8 cellular contexts compared by ENCODE assay signal in the genomic region with DNA sequence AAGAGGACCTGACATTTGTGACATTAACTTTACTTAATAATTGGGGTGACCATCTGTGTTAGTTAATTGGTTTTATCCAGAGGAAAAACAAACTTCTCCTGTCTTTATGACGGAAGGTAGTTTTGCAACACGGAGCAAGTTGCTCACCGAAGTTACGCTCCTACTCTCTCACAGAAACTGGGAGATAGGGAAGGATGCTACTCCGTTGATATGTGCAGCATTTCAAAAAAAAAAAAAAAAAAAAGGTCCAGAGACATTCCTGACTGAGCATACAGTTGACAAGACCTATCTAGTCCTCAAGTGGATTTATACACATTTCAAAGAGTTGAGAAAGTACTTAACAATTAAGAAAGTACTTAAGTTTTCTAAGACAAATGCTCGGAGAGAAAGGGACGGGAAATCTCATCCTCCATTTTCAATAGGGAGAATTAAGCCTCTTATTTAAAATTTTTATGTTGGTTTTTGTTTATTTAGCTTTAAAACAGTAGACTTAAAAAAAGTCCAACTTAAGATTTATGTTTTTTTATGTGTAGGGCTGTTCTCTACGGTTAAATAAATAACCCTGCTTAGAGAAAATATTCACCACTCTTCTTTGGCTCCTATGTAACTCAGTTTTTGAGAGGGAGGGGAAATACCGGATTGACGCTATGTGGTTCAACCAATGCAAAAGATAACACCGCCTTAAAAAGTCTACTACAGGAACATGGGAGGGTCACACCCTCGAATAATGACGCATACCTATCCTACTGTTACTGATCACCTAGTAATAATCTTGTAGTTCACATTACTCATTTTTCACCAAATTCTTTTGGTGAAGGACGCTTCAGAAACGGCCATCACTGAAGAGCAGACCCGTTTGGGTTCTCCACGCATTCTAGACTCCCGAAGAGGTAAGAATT. TPM values are rescaled to one million over a fixed set of nuclear protein-coding genes. Genes with fewer than 3 reads are reported as not detected.
DNase-seq lines count a peak whose midpoint lies in the region; ATAC-seq, FAIRE-seq and TF ChIP-seq lines count a peak whose summit lies in the region.

A gene (plus strand): TSS at position 787 of the 899 bp plus-strand sequence. CDS start 50,286 bp downstream, outside the sequence.

- H3K9ac ChIP-seq in endothelial cell of umbilical vein (replicated peaks; ENCODE audit: extremely low read depth, insufficient read depth, low read length) (peak within 1 kb of the TSS; percentile 99), mucosa of stomach (ENCODE audit: low read length) (peak within 1 kb of the TSS; percentile 96)

- no peaks in the 10 kb centered on the region for H3K9me1 ChIP-seq in endothelial cell of umbilical vein (replicated peaks; ENCODE audit: control insufficient read depth, extremely low read depth, insufficient read depth, low read length)

- peaks cover 19% of the 10 kb centered on the region; the same call in 1 of the 2 replicates for H3K4me1 ChIP-seq in GM23338 (ENCODE audit: insufficient read depth)
- H3K4me1 ChIP-seq in endothelial cell of umbilical vein (ENCODE audit: control insufficient read depth, extremely low read depth, insufficient read depth, low read length), result peaks cover 14% of the 10 kb centered on the region
- no peaks in the 10 kb centered on the region for H3K4me1 ChIP-seq in mucosa of stomach (ENCODE audit: control insufficient read depth, insufficient read depth, low read length)
- peaks cover 18% of the 10 kb centered on the region for H3K4me1 ChIP-seq in suprapubic skin

- TF ChIP-seq POLR2A in endothelial cell of umbilical vein (IDR thresholded peaks at IDR 0.05; ENCODE audit: low read depth, low read length) (peak; percentile 68), suprapubic skin (IDR thresholded peaks at IDR 0.05) (peak in 1 of 2 donors; percentile 61)

- H3K27ac Mint-ChIP-seq in GM23338, result peak within 1 kb of the TSS; percentile 95
- peak within 1 kb of the TSS; percentile 78 for H3K27ac Mint-ChIP-seq in activated CD4-positive, alpha-beta memory T cell treated with anti-CD3 and anti-CD28 coated beads, Interleukin-2, amount 10 ng/mL, durations not matched to agents 7 days and 5 days

- H3K4me3 ChIP-seq in GM23338 (peak within 1 kb of the TSS; percentile 72), endothelial cell of umbilical vein (replicated peaks in 1 of 3; ENCODE audit: insufficient read depth in 1 of 3, low read depth in 1 of 3, low read length in 3 of 3) (peak within 1 kb of the TSS; percentile 81 to 98 (median 94)), mucosa of stomach (ENCODE audit: low read length) (peak within 1 kb of the TSS; percentile 60), suprapubic skin (peak within 1 kb of the TSS; percentile 100)

- peaks cover 2% of the 10 kb centered on the region for H3K9me3 Mint-ChIP-seq in GM23338
- H3K9me3 Mint-ChIP-seq in activated CD4-positive, alpha-beta memory T cell treated with anti-CD3 and anti-CD28 coated beads, Interleukin-2, amount 10 ng/mL, durations not matched to agents 7 days and 5 days, result no peaks in the 10 kb centered on the region

- DNase-seq in GM23338 (ENCODE audit: low spot score) (no peak), LHCN-M2 (ENCODE audit: low read depth) (peak; percentile 66), endothelial cell of umbilical vein (ENCODE audit: low read depth, low spot score) (peak; percentile 73), suprapubic skin (ENCODE audit: low spot score in 2 of 2) (no peak), NCI-H2196 treated with DMSO at 0.1 percent for 48 hours (lab: John Stamatoyannopoulos, UW; ENCODE audit: unreplicated experiment) (no peak)
- DNase-seq in activated CD4-positive, alpha-beta memory T cell treated with anti-CD3 and anti-CD28 coated beads, Interleukin-2, amount 10 ng/mL, durations not matched to agents 7 days and 5 days, result peak; percentile 49

- FAIRE-seq in G401.6 (lab: Jason Lieb, UNC) (peak; percentile 88), endothelial cell of umbilical vein (lab: Jason Lieb, UNC) (peak; percentile 56)

- intact Hi-C loops in endothelial cell of umbilical vein (cut with micrococcal nuclease), result loop anchor here (1.0 to 10.0 kb wide), 13 partner anchors 11 to 940 kb away; a partner anchor contains a TSS

- peak within 1 kb of the TSS; percentile 85 for H3K4me3 Mint-ChIP-seq in GM23338
- peak within 1 kb of the TSS; percentile 85 for H3K4me3 Mint-ChIP-seq in activated CD4-positive, alpha-beta memory T cell treated with anti-CD3 and anti-CD28 coated beads, Interleukin-2, amount 10 ng/mL, durations not matched to agents 7 days and 5 days

- dilution Hi-C loops in endothelial cell of umbilical vein (cut with MboI; ENCODE audit: extremely low pct_ligation_motif_present, low sequenced_read_pairs), result no loop called here

- H3K4me2 ChIP-seq in GM23338 (peak within 1 kb of the TSS; percentile 89), endothelial cell of umbilical vein (ENCODE audit: insufficient read depth, low read length) (peak within 1 kb of the TSS; percentile 94)

- no peaks in the 10 kb centered on the region for H3K9me2 ChIP-seq in GM23338 (ENCODE audit: insufficient read depth)

- POLR2A ChIA-PET in activated CD4-positive, alpha-beta memory T cell treated with anti-CD3 and anti-CD28 coated beads, Interleukin-2, amount 10 ng/mL, durations not matched to agents 7 days and 5 days (lab: Charles Lee), result interaction anchor here (0.9 to 3.8 kb wide), 3 partner anchors 13 to 21 kb away, joined by 3 to 22 read pairs (median 3); no protein-coding TSS in a partner anchor
- POLR2A ChIA-PET in endothelial cell of umbilical vein (lab: Charles Lee), result interaction anchor here (0.7 to 1.4 kb wide), 4 partner anchors 12 to 359 kb away, joined by 3 to 17 read pairs (median 6); no protein-coding TSS in a partner anchor

- H3K9me3 ChIP-seq in endothelial cell of umbilical vein (replicated peaks; ENCODE audit: control insufficient read depth, insufficient read depth, low read length) (no peaks in the 10 kb centered on the region), mucosa of stomach (ENCODE audit: control insufficient read depth, low read length) (no peaks in the 10 kb centered on the region), suprapubic skin (no peaks in the 10 kb centered on the region)

- CTCF ChIA-PET in activated CD4-positive, alpha-beta memory T cell treated with anti-CD3 and anti-CD28 coated beads, Interleukin-2, amount 10 ng/mL, durations not matched to agents 7 days and 5 days (lab: Charles Lee), result no interaction called here
- CTCF ChIA-PET in endothelial cell of umbilical vein (lab: Charles Lee), result interaction anchor here (1.4 to 2.5 kb wide), 4 partner anchors 19 to 169 kb away, joined by 3 to 18 read pairs (median 11); no protein-coding TSS in a partner anchor

- no peaks in the 10 kb centered on the region; the same call in 1 of the 2 replicates for H3F3A ChIP-seq in GM23338 (replicated peaks; ENCODE audit: low read depth)

- no peak for TF ChIP-seq CTCF in GM23338 (conservative IDR thresholded peaks at IDR 0.05; ENCODE audit: low read depth in 2 of 2)
- TF ChIP-seq CTCF in endothelial cell of umbilical vein (IDR thresholded peaks at IDR 0.05; ENCODE audit: extremely low read depth in 1 of 2, insufficient read depth in 1 of 2, low read depth in 1 of 2, low read length in 2 of 2), result no peak
- no peak for TF ChIP-seq CTCF in suprapubic skin (IDR thresholded peaks at IDR 0.05)

- peaks cover 4% of the 10 kb centered on the region for H3K27me3 Mint-ChIP-seq in GM23338 (ENCODE audit: insufficient read depth, low read depth, poor library complexity)
- peaks cover 12% of the 10 kb centered on the region for H3K27me3 Mint-ChIP-seq in activated CD4-positive, alpha-beta memory T cell treated with anti-CD3 and anti-CD28 coated beads, Interleukin-2, amount 10 ng/mL, durations not matched to agents 7 days and 5 days

- peak within 1 kb of the TSS; percentile 99 for H3K27ac ChIP-seq in GM23338 (ENCODE audit: low read depth)
- peak within 1 kb of the TSS; percentile 98 for H3K27ac ChIP-seq in endothelial cell of umbilical vein (ENCODE audit: insufficient read depth, low read depth, low read length)
- H3K27ac ChIP-seq in suprapubic skin, result peak within 1 kb of the TSS; percentile 95

- 21% methylated on average over 18 of the region's 18 CpGs for WGBS in suprapubic skin

- H3K4me1 Mint-ChIP-seq in GM23338, result peaks cover 22% of the 10 kb centered on the region
- peaks cover 17% of the 10 kb centered on the region for H3K4me1 Mint-ChIP-seq in activated CD4-positive, alpha-beta memory T cell treated with anti-CD3 and anti-CD28 coated beads, Interleukin-2, amount 10 ng/mL, durations not matched to agents 7 days and 5 days

- H3K79me2 ChIP-seq in GM23338 (replicated peaks; ENCODE audit: insufficient read depth), result peaks cover 25% of the 10 kb centered on the region
- peaks cover 11% of the 10 kb centered on the region for H3K79me2 ChIP-seq in endothelial cell of umbilical vein (ENCODE audit: control insufficient read depth, insufficient read depth, low read length)

- H3K27me3 ChIP-seq in GM23338 (ENCODE audit: insufficient read depth) (no peaks in the 10 kb centered on the region), endothelial cell of umbilical vein (ENCODE audit: control insufficient read depth in 2 of 2, insufficient read depth in 2 of 2, low read length in 2 of 2) (no peaks in the 10 kb centered on the region), mucosa of stomach (ENCODE audit: control insufficient read depth, insufficient read depth, low read length) (no peaks in the 10 kb centered on the region), suprapubic skin (no peaks in the 10 kb centered on the region)

- H3K36me3 Mint-ChIP-seq in GM23338 (ENCODE audit: low read depth), result peaks cover 8% of the 10 kb centered on the region; the same call in 1 of the 3 replicates
- H3K36me3 Mint-ChIP-seq in activated CD4-positive, alpha-beta memory T cell treated with anti-CD3 and anti-CD28 coated beads, Interleukin-2, amount 10 ng/mL, durations not matched to agents 7 days and 5 days (ENCODE audit: low read depth), result no peaks in the 10 kb centered on the region

- no peak for TF ChIP-seq EP300 in suprapubic skin (IDR thresholded peaks at IDR 0.05)

- BruUV-seq in endothelial cell of umbilical vein (replicated peaks; lab: Mats Ljungman, UMichigan), result no TSS peak

- 0 out of 2 replicates have a peak, but pooled peaks cover 2% of the 10 kb centered on the region for H3K36me3 ChIP-seq in GM23338 (ENCODE audit: insufficient read depth)
- no peaks in the 10 kb centered on the region for H3K36me3 ChIP-seq in endothelial cell of umbilical vein (ENCODE audit: control insufficient read depth in 2 of 2, extremely low read depth in 1 of 2, insufficient read depth in 2 of 2, low read length in 2 of 2)
- H3K36me3 ChIP-seq in mucosa of stomach (ENCODE audit: control insufficient read depth, insufficient read depth, low read length), result no peaks in the 10 kb centered on the region
- H3K36me3 ChIP-seq in suprapubic skin, result no peaks in the 10 kb centered on the region

- H4K20me1 ChIP-seq in GM23338 (replicated peaks; ENCODE audit: insufficient read depth) (no peaks in the 10 kb centered on the region), endothelial cell of umbilical vein (replicated peaks; ENCODE audit: control insufficient read depth, extremely low read depth, insufficient read depth, low read length) (no peaks in the 10 kb centered on the region)

- no peak for ATAC-seq in GM23338

- H2AFZ ChIP-seq in GM23338 (peak within 1 kb of the TSS; percentile 14; the same call in 1 of the 2 replicates), endothelial cell of umbilical vein (ENCODE audit: low read depth, low read length) (peak within 1 kb of the TSS; percentile 69)

RNA-seq across cellular contexts. Expression of the gene that starts here (rescaled TPM):
- 14.2 and 17.4 TPM in 2 replicates for total RNA-seq in GM23338 (2014; rRNA removed; shearing (Covaris generic))
- polyA plus RNA-seq in GM23338 (2016; fragmentation: Nextera tagmentation; extraction: Ambion mirVana) (23.5 and 34.8 TPM in 2 replicates), endothelial cell of umbilical vein (1.7 and 2.3 TPM in 2 replicates)
- total RNA-seq in LHCN-M2 (2014; rRNA removed) (11.8 and 14.2 TPM in 2 replicates), endothelial cell of umbilical vein (22.8 and 27.5 TPM in 2 replicates), suprapubic skin (10 to 100 TPM; 16.1 to 29.9 (median 23.3) TPM)
- polyA plus RNA-seq in LHCN-M2 (2012), result 3.0 TPM
- 1 to 10 TPM; 6.0 to 7.8 TPM for total RNA-seq in activated CD4-positive, alpha-beta memory T cell treated with anti-CD3 and anti-CD28 coated beads, Interleukin-2, amount 10 ng/mL, durations not matched to agents 7 days and 5 days
- polyA plus RNA-seq in endothelial cell of umbilical vein (2011; cell fraction: cytosol; rRNA removed), result 2.6 and 2.7 TPM in 2 replicates
- polyA plus RNA-seq in endothelial cell of umbilical vein (2011; cell fraction: nucleus; rRNA removed), result 11.0 and 12.3 TPM in 2 replicates
- 5.8 and 13.9 TPM in 2 replicates for polyA plus RNA-seq in endothelial cell of umbilical vein (2012)
- polyA minus RNA-seq in endothelial cell of umbilical vein, result 20.5 and 23.7 TPM in 2 replicates
- polyA minus RNA-seq in endothelial cell of umbilical vein (2011; cell fraction: cytosol; rRNA and poly(A)+ RNA removed), result 20.1 TPM
- polyA minus RNA-seq in endothelial cell of umbilical vein (2011; cell fraction: nucleus; rRNA and poly(A)+ RNA removed), result 67.1 and 88.0 TPM in 2 replicates

Comparison
In these comparisons a context has a peak if more than half of its experiments do, and no peak if none do; other contexts are left out.
1. DNase-seq: peak in LHCN-M2 (single experiment), activated CD4-positive, alpha-beta memory T cell treated with anti-CD3 and anti-CD28 coated beads, Interleukin-2, amount 10 ng/mL, durations not matched to agents 7 days and 5 days (single experiment) and endothelial cell of umbilical vein (single experiment); none in GM23338 (single experiment), suprapubic skin (0 of 2) and NCI-H2196 treated with DMSO at 0.1 percent for 48 hours (single experiment).
2. Peak in every context shown above with its lines, with median percentiles within 50 percentile points of each other: H3K27ac ChIP-seq and H3K4me3 ChIP-seq.